ENCODE assay signal across 20 cellular contexts in the genomic region with DNA sequence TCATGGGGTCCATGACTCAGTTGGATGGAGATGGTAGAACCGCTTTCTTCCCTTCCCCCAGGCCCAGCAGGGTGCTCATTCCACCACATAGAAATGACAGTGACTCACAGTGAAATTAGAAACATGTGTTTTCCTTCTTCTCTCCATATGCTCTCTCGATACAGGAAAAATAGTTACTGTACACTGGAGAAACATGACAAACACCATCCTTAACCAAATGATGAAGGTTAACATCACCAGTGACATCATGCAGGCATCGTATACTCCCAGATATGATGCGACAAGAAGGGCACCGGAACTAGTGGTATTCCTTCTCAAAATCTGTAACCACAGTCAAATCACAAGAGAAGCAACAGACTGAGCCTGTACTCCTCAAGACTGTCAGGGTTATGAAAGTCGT. TPM values are rescaled to one million over a fixed set of nuclear protein-coding genes. Genes with fewer than 3 reads are reported as not detected.
DNase-seq lines count a peak whose midpoint lies in the region; ATAC-seq and TF ChIP-seq lines count a peak whose summit lies in the region.
"Had no signal": no experiment of that assay in that cellular context is flagged by ENCODE, and none has a peak within 500 bp of the region (broad histone marks: within the 10 kb centered on the region; RNA-seq: fewer than 3 reads in every experiment).

No MANE protein-coding gene starts in this region.

- H3K27ac Mint-ChIP-seq in osteocyte (ENCODE audit: unreplicated experiment) = peak overlapping the region; percentile 86
- H3K27ac Mint-ChIP-seq: dendritic cell treated with granulocyte-macrophage colony-stimulating factor and Interleukin-4, amounts not matched to agents 40 ng/mL and 50 ng/mL, for 4 days; T-helper 1 cell treated with Interleukin-12 subunit alpha and Interleukin-12 subunit beta and Interleukin-4 antibody, amounts not matched to agents 30 μg/mL and 1 μg/mL, for 36 hours had no signal

- H3K9me3 Mint-ChIP-seq in osteocyte (ENCODE audit: unreplicated experiment) = no peaks in the 10 kb centered on the region
- H3K9me3 Mint-ChIP-seq: dendritic cell treated with granulocyte-macrophage colony-stimulating factor and Interleukin-4, amounts not matched to agents 40 ng/mL and 50 ng/mL, for 4 days; T-helper 1 cell treated with Interleukin-12 subunit alpha and Interleukin-12 subunit beta and Interleukin-4 antibody, amounts not matched to agents 30 μg/mL and 1 μg/mL, for 36 hours had no signal

- TF ChIP-seq POLR2A in gastroesophageal sphincter (IDR thresholded peaks at IDR 0.05) = no peak

- H3K36me3 ChIP-seq in gastroesophageal sphincter = peaks cover 0 to 6% of the 10 kb centered on the region in 2 donors

- DNase-seq in AG09319 (ENCODE audit: extremely low read depth, low read depth) (peak; percentile 22), HT1080 (ENCODE audit: low read depth) (peak; percentile 66), cardiac fibroblast (ENCODE audit: low read depth in 2 of 2) (peak; percentile 74 to 86), osteocyte (ENCODE audit: extremely low spot score, unreplicated experiment) (no peak), LoVo (ENCODE audit: low spot score) (no peak), NCI-H2196 (lab: John Stamatoyannopoulos, UW; ENCODE audit: unreplicated experiment) (no peak)
- DNase-seq: activated CD4-positive, CD25-positive, alpha-beta regulatory T cell; aorta; DMS79 treated with DMSO at 0.1 percent for 48 hours; Kasumi-1; left cardiac atrium; NCI-H1436 treated with DMSO at 0.1 percent for 48 hours; NCI-H446 treated with DMSO at 0.1 percent for 48 hours had no signal

- H3K4me3 Mint-ChIP-seq in osteocyte (ENCODE audit: unreplicated experiment) = peak overlapping the region; percentile 17
- H3K4me3 Mint-ChIP-seq: dendritic cell treated with granulocyte-macrophage colony-stimulating factor and Interleukin-4, amounts not matched to agents 40 ng/mL and 50 ng/mL, for 4 days; T-helper 1 cell treated with Interleukin-12 subunit alpha and Interleukin-12 subunit beta and Interleukin-4 antibody, amounts not matched to agents 30 μg/mL and 1 μg/mL, for 36 hours had no signal

- TF ChIP-seq CTCF in AG09319 (IDR thresholded peaks at IDR 0.05; ENCODE audit: low read depth, low read length) = no peak
- no peak for TF ChIP-seq CTCF in cardiac fibroblast (IDR thresholded peaks at IDR 0.05; ENCODE audit: low read depth, low read length)
- TF ChIP-seq CTCF in osteocyte (IDR thresholded peaks at IDR 0.05) = no peak
- TF ChIP-seq CTCF in gastroesophageal sphincter (IDR thresholded peaks at IDR 0.05) = no peak

- H3K36me3 Mint-ChIP-seq in osteocyte (ENCODE audit: unreplicated experiment) = no peaks in the 10 kb centered on the region

- WGBS in gastroesophageal sphincter (ENCODE audit: low coverage in 1 of 2), 2 donors = 61 to 86% methylated on average over 3 to 4 of the region's 6 CpGs

- TF ChIP-seq EP300 in gastroesophageal sphincter (IDR thresholded peaks at IDR 0.05) = no peak

- no peaks in the 10 kb centered on the region for H3K27me3 ChIP-seq in gastroesophageal sphincter

- H3K4me1 Mint-ChIP-seq in osteocyte (ENCODE audit: unreplicated experiment) = peaks cover 36% of the 10 kb centered on the region

- H3K27ac ChIP-seq in gastroesophageal sphincter = no peak overlapping the region
- H3K27ac ChIP-seq: C4-2B, epithelial cell of prostate had no signal

- H3K9me3 ChIP-seq in gastroesophageal sphincter = no peaks in the 10 kb centered on the region

- no peaks in the 10 kb centered on the region for H3K4me1 ChIP-seq in gastroesophageal sphincter

- no peak for ATAC-seq in gastroesophageal sphincter
- no peak for ATAC-seq in GM21367 (IDR thresholded peaks at IDR 0.05; ENCODE audit: unreplicated experiment)
- ATAC-seq: left cardiac atrium had no signal

- H3K4me3 ChIP-seq in cardiac fibroblast (replicated peaks in 1 of 2; ENCODE audit: low read depth in 2 of 2, low read length in 2 of 2) = no peak overlapping the region
- no peak overlapping the region for H3K4me3 ChIP-seq in gastroesophageal sphincter

- no peaks in the 10 kb centered on the region for H3K27me3 Mint-ChIP-seq in osteocyte (ENCODE audit: unreplicated experiment)
- H3K27me3 Mint-ChIP-seq: dendritic cell treated with granulocyte-macrophage colony-stimulating factor and Interleukin-4, amounts not matched to agents 40 ng/mL and 50 ng/mL, for 4 days had no signal

RNA-seq across cellular contexts. Expression of a gene that starts 11.7 kb away (rescaled TPM):
- total RNA-seq in HT1080 (2014; rRNA removed; shearing (Covaris generic)) = not detected in 2 replicates
- polyA plus RNA-seq in HT1080 (2015; cell fraction: cytosol; rRNA removed) = not detected in 2 replicates
- polyA plus RNA-seq in HT1080 (2015; cell fraction: nucleus; rRNA removed) = 0.05 and 0.10 TPM in 2 replicates
- total RNA-seq in osteocyte (0.24 and 0.68 TPM in 2 replicates), gastroesophageal sphincter (1 to 10 TPM; 1.3 to 8.9 (median 4.6) TPM)
- total RNA-seq: mononuclear cell had no signal

RNA-seq across cellular contexts. Expression of a gene that starts 54.3 kb away (rescaled TPM):
- 30.0 and 33.0 TPM in 2 replicates for total RNA-seq in HT1080 (2014; rRNA removed; shearing (Covaris generic))
- polyA plus RNA-seq in HT1080 (2015; cell fraction: cytosol; rRNA removed) = 43.1 and 52.5 TPM in 2 replicates
- polyA plus RNA-seq in HT1080 (2015; cell fraction: nucleus; rRNA removed) = 28.1 and 32.5 TPM in 2 replicates
- total RNA-seq in osteocyte = 95.3 and 96.4 TPM in 2 replicates
- 100 to 1,000 TPM; 424 to 874 (median 497) TPM for total RNA-seq in gastroesophageal sphincter

Comparison
In these comparisons a context has a peak if more than half of its experiments do, and no peak if none do; other contexts are left out.
1. DNase-seq: peak in AG09319 (single experiment), HT1080 (single experiment) and cardiac fibroblast (2 of 2); none in osteocyte (single experiment), LoVo (single experiment) and NCI-H2196 (single experiment).